8 cellular contexts compared by ENCODE assay signal in the genomic region with DNA sequence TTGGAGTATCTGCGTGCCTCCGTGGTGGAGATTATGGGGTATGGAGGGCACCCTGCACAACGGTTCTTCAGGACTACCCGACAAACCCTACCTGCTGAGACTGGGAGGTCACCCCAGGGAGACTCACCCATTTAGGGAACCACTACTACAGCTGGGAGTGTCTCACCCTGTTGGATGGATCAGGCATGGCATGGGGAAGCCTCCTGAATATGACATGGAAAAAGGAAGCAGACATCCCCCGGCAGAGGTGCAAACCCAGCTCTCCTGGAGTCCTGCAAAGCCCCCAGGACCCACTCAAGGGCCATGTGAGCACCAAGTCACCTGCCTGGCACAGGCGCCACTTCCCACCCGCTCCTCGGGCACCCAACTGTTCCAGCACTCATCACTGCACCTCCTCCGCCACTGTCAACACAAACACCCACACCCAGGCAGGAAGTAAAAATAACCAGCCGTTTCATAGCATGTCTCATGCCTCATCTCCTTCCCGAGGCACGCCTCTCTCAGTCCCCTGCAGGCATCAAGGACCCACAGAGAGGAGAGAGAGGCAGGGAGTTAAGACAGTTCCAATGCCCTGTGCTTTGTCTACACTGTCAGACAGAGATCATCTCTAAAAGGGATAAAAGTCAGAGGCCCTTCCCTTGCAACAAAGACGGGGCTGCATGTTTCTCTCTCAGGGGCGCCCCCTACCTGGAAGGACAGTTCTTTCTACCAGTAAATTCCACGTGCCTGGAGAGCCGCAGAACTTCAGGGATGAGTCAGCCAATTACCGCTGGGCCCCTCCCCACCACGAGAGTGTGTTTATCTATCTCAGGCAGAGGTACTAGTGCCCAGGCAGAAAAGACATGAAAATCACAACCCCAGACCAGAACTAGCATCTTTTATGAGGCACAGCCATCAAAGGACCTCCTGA.
DNase-seq lines count a peak whose midpoint lies in the region; ATAC-seq, FAIRE-seq and TF ChIP-seq lines count a peak whose summit lies in the region.

No MANE protein-coding gene starts in this region.

- peak; percentile 49 for FAIRE-seq in GM12878 (lab: Jason Lieb, UNC)

- TF ChIP-seq EP300 in GM12878 (IDR thresholded peaks at IDR 0.05; ENCODE audit: borderline replicate concordance in 1 of 2, control insufficient read depth in 1 of 2, low read depth in 2 of 2, low read length in 2 of 2), result peak; percentile 14 to 59; a peak in 2 of 4 replicates

- ATAC-seq in CD8-positive, alpha-beta T cell, result peak; percentile 81
- peak; percentile 70 for ATAC-seq in GM12878

- intact Hi-C loops in CD8-positive, alpha-beta T cell (cut with DNase I, micrococcal nuclease), result loop anchor here (5.0 to 10.0 kb wide), 3 partner anchors 45 to 312 kb away; partner anchors contain the start of gene TIAM1 (in 1 of the 2)
- intact Hi-C loops in GM12878 (cut with micrococcal nuclease; ENCODE audit: unreplicated experiment), result loop anchor here (1.0 to 5.0 kb wide), 4 partner anchors 45 to 312 kb away; no protein-coding TSS in a partner anchor

- no peak overlapping the region for H3K27ac ChIP-seq in CD8-positive, alpha-beta T cell (ENCODE audit: low read depth, low read length)
- no peak overlapping the region; the same call in 1 of the 2 replicates for H3K27ac ChIP-seq in GM12878 (ENCODE audit: control insufficient read depth, insufficient read depth)

- no peak for TF ChIP-seq RAD21 in GM12878 (IDR thresholded peaks at IDR 0.05; ENCODE audit: insufficient read depth, low read depth, low read length)

- CTCF ChIA-PET in CD8-positive, alpha-beta T cell (lab: Charles Lee), result no interaction called here
- CTCF ChIA-PET in GM12878 (lab: Yijun Ruan, JAX), result interaction anchor here (0.9 to 1.2 kb wide), 2 partner anchors 43 to 71 kb away, joined by 3 read pairs; no protein-coding TSS in a partner anchor

- WGBS in GM12878 (ENCODE audit: insufficient coverage, insufficient replicate concordance, low lambda C conversion rate, missing lambda C conversion rate), result 12% methylated on average over 18 of the region's 18 CpGs

- RAD21 ChIA-PET in GM12878 (lab: Charles Lee; ENCODE audit: unreplicated experiment), result interaction anchor here (1.0 to 2.4 kb wide), 3 partner anchors 45 to 168 kb away, joined by 3 to 15 read pairs (median 4); no protein-coding TSS in a partner anchor

- no peaks in the 10 kb centered on the region for H3K79me2 ChIP-seq in GM12878 (ENCODE audit: control insufficient read depth, insufficient read depth, low read length)

- peak overlapping the region; percentile 1 for H3K27ac Mint-ChIP-seq in CD8-positive, alpha-beta T cell
- H3K27ac Mint-ChIP-seq in osteocyte (ENCODE audit: unreplicated experiment) (peak overlapping the region; percentile 60), HFFc6 (no peak overlapping the region)

- no peak overlapping the region for H3K4me3 ChIP-seq in CD8-positive, alpha-beta T cell (ENCODE audit: low read depth, low read length)
- no peak overlapping the region for H3K4me3 ChIP-seq in GM12878

- in situ Hi-C loops in KBM-7 (cut with MboI; ENCODE audit: low pct_unique_long_range_greater_than_20kb, low sequenced_read_pairs) (no loop called here), GM12878 (cut with MboI) (no loop called here)

- POLR2A ChIA-PET in CD8-positive, alpha-beta T cell (lab: Charles Lee), result no interaction called here
- POLR2A ChIA-PET in GM12878 (lab: Charles Lee), result interaction anchor here (0.6 kb wide), 1 partner anchor 11 kb away, joined by 3 read pairs; no protein-coding TSS in a partner anchor

- H3K4me1 Mint-ChIP-seq in CD8-positive, alpha-beta T cell (ENCODE audit: low read depth), result peaks cover 33% of the 10 kb centered on the region
- H3K4me1 Mint-ChIP-seq in osteocyte (ENCODE audit: unreplicated experiment), result peaks cover 24% of the 10 kb centered on the region
- no peaks in the 10 kb centered on the region for H3K4me1 Mint-ChIP-seq in HFFc6 (ENCODE audit: low read depth)

- no peaks in the 10 kb centered on the region for H3K36me3 ChIP-seq in CD8-positive, alpha-beta T cell (ENCODE audit: insufficient read depth, low read length)
- no peaks in the 10 kb centered on the region for H3K36me3 ChIP-seq in GM12878 (ENCODE audit: control insufficient read depth in 2 of 2, insufficient read depth in 2 of 2, low read length in 1 of 2)

- TF ChIP-seq CTCF in CD8-positive, alpha-beta T cell (IDR thresholded peaks at IDR 0.05), result peak; percentile 36
- no peak for TF ChIP-seq CTCF in GM20000 (IDR thresholded peaks at IDR 0.05; ENCODE audit: extremely low read depth, missing control alignments)
- peak; percentile 33 to 47 (median 39); a peak in 4 of 6 replicates for TF ChIP-seq CTCF in GM12878 (IDR thresholded peaks at IDR 0.05 in 2 of 3, conservative IDR thresholded peaks at IDR 0.05 in 1 of 3; ENCODE audit: control insufficient read depth in 2 of 3, extremely low read depth in 1 of 3, insufficient read depth in 1 of 3, low read depth in 3 of 3, low read length in 3 of 3)
- TF ChIP-seq CTCF in osteocyte (IDR thresholded peaks at IDR 0.05), result peak; percentile 58
- no peak for TF ChIP-seq CTCF in HFFc6 (IDR thresholded peaks at IDR 0.05)

- H3K27me3 ChIP-seq in CD8-positive, alpha-beta T cell (ENCODE audit: insufficient read depth, low read length), result no peaks in the 10 kb centered on the region
- no peaks in the 10 kb centered on the region for H3K27me3 ChIP-seq in GM12878 (replicated peaks in 1 of 2; ENCODE audit: control insufficient read depth in 2 of 2, insufficient read depth in 2 of 2, low read length in 1 of 2)

- peaks cover 2% of the 10 kb centered on the region for H3K27me3 Mint-ChIP-seq in CD8-positive, alpha-beta T cell (ENCODE audit: low read depth)
- no peaks in the 10 kb centered on the region for H3K27me3 Mint-ChIP-seq in osteocyte (ENCODE audit: unreplicated experiment)
- no peaks in the 10 kb centered on the region; the same call in 1 of the 2 replicates for H3K27me3 Mint-ChIP-seq in HFFc6 (ENCODE audit: insufficient read depth)

- no TSS peak for BruUV-seq in GM12878 (replicated peaks; lab: Mats Ljungman, UMichigan)

- H3K9ac ChIP-seq in GM12878 (ENCODE audit: control insufficient read depth, insufficient read depth, low read length), result no peak overlapping the region

- peak; percentile 29 to 74 (median 67) for DNase-seq in CD8-positive, alpha-beta T cell
- DNase-seq in GM20000 (ENCODE audit: low spot score) (peak; percentile 45), KBM-7 (peak; percentile 35), UCSD-AML1 (lab: John Stamatoyannopoulos, UW; ENCODE audit: unreplicated experiment) (peak; percentile 27), GM12878 (ENCODE audit: low read depth, low spot score) (peak; percentile 41), osteocyte (ENCODE audit: extremely low spot score, unreplicated experiment) (no peak), NCI-H2171 treated with DMSO at 0.1 percent for 48 hours (lab: John Stamatoyannopoulos, UW) (no peak), HFFc6 (no peak)

- no peaks in the 10 kb centered on the region for H3K36me3 Mint-ChIP-seq in CD8-positive, alpha-beta T cell
- H3K36me3 Mint-ChIP-seq in osteocyte (ENCODE audit: unreplicated experiment) (peaks cover 3% of the 10 kb centered on the region), HFFc6 (ENCODE audit: low read depth) (no peaks in the 10 kb centered on the region)

- SMC1A ChIA-PET in GM12878 (lab: Charles Lee; ENCODE audit: uncharacterized antibody, unreplicated experiment), result interaction anchor here (0.9 to 1.6 kb wide), 6 partner anchors 45 to 314 kb away, joined by 3 to 4 read pairs (median 4); no protein-coding TSS in a partner anchor

- peak overlapping the region; percentile 33 for H3K4me3 Mint-ChIP-seq in CD8-positive, alpha-beta T cell
- H3K4me3 Mint-ChIP-seq in osteocyte (ENCODE audit: unreplicated experiment) (no peak overlapping the region), HFFc6 (no peak overlapping the region)

- H3K4me1 ChIP-seq in CD8-positive, alpha-beta T cell (ENCODE audit: insufficient read depth, low read length), result peaks cover 23% of the 10 kb centered on the region
- H3K4me1 ChIP-seq in GM12878 (ENCODE audit: control insufficient read depth, insufficient read depth, low read length), result peaks cover 25% of the 10 kb centered on the region

- H3K9me3 Mint-ChIP-seq in CD8-positive, alpha-beta T cell, result no peaks in the 10 kb centered on the region
- H3K9me3 Mint-ChIP-seq in osteocyte (ENCODE audit: unreplicated experiment) (no peaks in the 10 kb centered on the region), HFFc6 (peaks cover 49% of the 10 kb centered on the region)

- H3K4me2 ChIP-seq in GM12878 (ENCODE audit: control insufficient read depth, insufficient read depth), result peak overlapping the region; percentile 9; the same call in 1 of the 2 replicates

- H2AFZ ChIP-seq in GM12878 (ENCODE audit: control insufficient read depth, low read depth, low read length), result no peak overlapping the region; the same call in 1 of the 2 replicates

- no peak for TF ChIP-seq POLR2A in GM12878 (IDR thresholded peaks at IDR 0.05; ENCODE audit: low read depth, low read length)

- no peaks in the 10 kb centered on the region for H3K9me3 ChIP-seq in CD8-positive, alpha-beta T cell (ENCODE audit: low read length)
- no peaks in the 10 kb centered on the region for H3K9me3 ChIP-seq in GM12878 (replicated peaks; ENCODE audit: control insufficient read depth, insufficient read depth, low read length)

- no peaks in the 10 kb centered on the region for H4K20me1 ChIP-seq in GM12878 (ENCODE audit: control insufficient read depth, insufficient read depth)

TF ChIP-seq in GM12878, 131 proteins besides CTCF, POLR2A, EP300 and RAD21 (continues in another document):
- TF ChIP-seq CBX5 (IDR thresholded peaks at IDR 0.05; ENCODE audit: low read depth) (no peak), STAT3 (IDR thresholded peaks at IDR 0.05; ENCODE audit: low read depth, low read length) (no peak), ATF2 (IDR thresholded peaks at IDR 0.05; ENCODE audit: low read length) (no peak), TCF12 (IDR thresholded peaks at IDR 0.05; ENCODE audit: low read depth, low read length) (0 out of 2 replicates have a peak, but pooled peaks have one; percentile 1), FOXK2 (IDR thresholded peaks at IDR 0.05) (peak; percentile 60; the same call in 1 of the 2 replicates), NR2C1 (IDR thresholded peaks at IDR 0.05) (no peak)

Comparison
In these comparisons a context has a peak if more than half of its experiments do, and no peak if none do; other contexts are left out.
1. DNase-seq: peak in CD8-positive, alpha-beta T cell (7 of 7), GM20000 (single experiment), KBM-7 (single experiment), UCSD-AML1 (single experiment) and GM12878 (single experiment); none in osteocyte (single experiment), NCI-H2171 treated with DMSO at 0.1 percent for 48 hours (single experiment) and HFFc6 (single experiment).
2. CTCF ChIP-seq: peak in CD8-positive, alpha-beta T cell (single experiment), GM12878 (3 of 3) and osteocyte (single experiment); none in GM20000 (single experiment) and HFFc6 (single experiment).